Comparison of ENCODE assay signal across 7 cellular contexts in genomic region chr16:81238296-81239011, GRCh38. TPM values are rescaled to one million over a fixed set of nuclear protein-coding genes. Genes with fewer than 3 reads are reported as not detected.
DNase-seq lines count a peak whose midpoint lies in the region; ATAC-seq and TF ChIP-seq lines count a peak whose summit lies in the region.

BCO1 (plus strand) TSS chr16:81238689; CDS start chr16:81238909, 220 bp downstream.

- no peak within 1 kb of the TSS for H3K14ac ChIP-seq in mesenchymal stem cell (ENCODE audit: low read length in 2 of 2)

- H3K23ac ChIP-seq in mesenchymal stem cell (ENCODE audit: low read length in 2 of 2) = no peak within 1 kb of the TSS

- ATAC-seq in GM19025 (IDR thresholded peaks at IDR 0.05; ENCODE audit: low read depth, unreplicated experiment) = peak; percentile 56
- ATAC-seq in HG03432 (IDR thresholded peaks at IDR 0.05; ENCODE audit: unreplicated experiment) = no peak

- peaks cover 14% of the 10 kb centered on the region for H3K4me1 ChIP-seq in mesenchymal stem cell (ENCODE audit: control insufficient read depth, insufficient read depth, low read depth, low read length)

- peaks cover 5% of the 10 kb centered on the region for H3K79me1 ChIP-seq in mesenchymal stem cell (replicated peaks; ENCODE audit: low read length, poor library complexity, severe bottlenecking)

- DNase-seq in NCI-H146 treated with DMSO at 0.1 percent for 48 hours (lab: John Stamatoyannopoulos, UW; ENCODE audit: unreplicated experiment) (peak; percentile 79), choroid plexus epithelial cell (ENCODE audit: low read depth) (peak; percentile 71), mesenchymal stem cell (peak; percentile 82), DMS114 treated with DMSO at 0.1 percent for 48 hours (lab: John Stamatoyannopoulos, UW; ENCODE audit: unreplicated experiment) (no peak), GM10266 (ENCODE audit: extremely low spot score) (no peak)

- H3K9ac ChIP-seq in mesenchymal stem cell (ENCODE audit: low read length) = peak within 1 kb of the TSS; percentile 80

- H3K4ac ChIP-seq in mesenchymal stem cell (ENCODE audit: low read depth in 1 of 2, low read length in 2 of 2) = no peak within 1 kb of the TSS

- H2BK15ac ChIP-seq in mesenchymal stem cell (ENCODE audit: low read depth, poor library complexity, severe bottlenecking) = no peak within 1 kb of the TSS

- H3K9me3 ChIP-seq in mesenchymal stem cell (ENCODE audit: control insufficient read depth, low read length) = no peaks in the 10 kb centered on the region

- H3K27me3 ChIP-seq in mesenchymal stem cell (ENCODE audit: control insufficient read depth in 1 of 2, insufficient read depth in 1 of 2, low read length in 2 of 2) = peaks cover 0 to 12% of the 10 kb centered on the region in 2 experiments

- H3K36me3 ChIP-seq in mesenchymal stem cell (ENCODE audit: control insufficient read depth in 1 of 2, insufficient read depth in 2 of 2, low read depth in 1 of 2, low read length in 2 of 2) = no peaks in the 10 kb centered on the region

- H2BK5ac ChIP-seq in mesenchymal stem cell (ENCODE audit: low read depth, low read length, poor library complexity, severe bottlenecking) = peak within 1 kb of the TSS; percentile 33

- 34% methylated on average over 10 of the region's 10 CpGs for WGBS in mesenchymal stem cell

- H3K18ac ChIP-seq in mesenchymal stem cell (ENCODE audit: low read depth in 1 of 2, low read length in 2 of 2) = no peak within 1 kb of the TSS

- H4K91ac ChIP-seq in mesenchymal stem cell (ENCODE audit: low read length) = no peak within 1 kb of the TSS

- peak within 1 kb of the TSS; percentile 70 for H3K27ac ChIP-seq in mesenchymal stem cell (ENCODE audit: low read length, poor library complexity, severe bottlenecking)

- TF ChIP-seq CTCF in choroid plexus epithelial cell (conservative IDR thresholded peaks at IDR 0.05; ENCODE audit: low read depth, low read length) (no peak), GM10266 (IDR thresholded peaks at IDR 0.05; ENCODE audit: control insufficient read depth, insufficient read depth, low read depth, missing control alignments) (no peak)

- H2BK12ac ChIP-seq in mesenchymal stem cell (ENCODE audit: low read length in 2 of 2) = no peak within 1 kb of the TSS

- no peak within 1 kb of the TSS for H2AK5ac ChIP-seq in mesenchymal stem cell (ENCODE audit: low read length, severe bottlenecking)

- H4K8ac ChIP-seq in mesenchymal stem cell (ENCODE audit: low read length) = peak within 1 kb of the TSS; percentile 38

- no peak within 1 kb of the TSS for H2AFZ ChIP-seq in mesenchymal stem cell (ENCODE audit: low read depth, low read length)

- peak within 1 kb of the TSS; percentile 56 for H3K4me2 ChIP-seq in mesenchymal stem cell (ENCODE audit: low read length, poor library complexity, severe bottlenecking)

- peak within 1 kb of the TSS; percentile 55 for H3K4me3 ChIP-seq in choroid plexus epithelial cell (ENCODE audit: low read depth, low read length)
- H3K4me3 ChIP-seq in mesenchymal stem cell (ENCODE audit: insufficient read depth in 1 of 2, low read depth in 1 of 2, low read length in 2 of 2) = peak within 1 kb of the TSS in 1 of 2 experiments; percentile 81

- H2BK120ac ChIP-seq in mesenchymal stem cell (ENCODE audit: low read depth, low read length) = no peak within 1 kb of the TSS

RNA-seq across cellular contexts. Expression of gene BCO1, which starts in this region (rescaled TPM):
- polyA plus RNA-seq in mesenchymal stem cell (2013, experiment 1 of 2) = 0.04 TPM
- 0.01 TPM for polyA plus RNA-seq in mesenchymal stem cell (2013, experiment 2 of 2)

Comparison
In these comparisons a context has a peak if more than half of its experiments do, and no peak if none do; other contexts are left out.
1. DNase-seq: peak in NCI-H146 treated with DMSO at 0.1 percent for 48 hours (single experiment), choroid plexus epithelial cell (single experiment) and mesenchymal stem cell (single experiment); none in DMS114 treated with DMSO at 0.1 percent for 48 hours (single experiment) and GM10266 (single experiment).